Comparison of ENCODE assay signal across 22 cellular contexts in genomic region chr3:126264952-126265351, GRCh38.
DNase-seq lines count a peak whose midpoint lies in the region; TF ChIP-seq lines count a peak whose summit lies in the region.
"Had no signal": no experiment of that assay in that cellular context is flagged by ENCODE, and none has a peak within 500 bp of the region (broad histone marks: within the 10 kb centered on the region; RNA-seq: fewer than 3 reads in every experiment).

No MANE protein-coding gene starts in this region.

- peak overlapping the region; percentile 9 for H3K23ac ChIP-seq in neuronal stem cell (ENCODE audit: low read depth, low read length, poor library complexity)

- DNase-seq in RWPE1 (ENCODE audit: low spot score) = no peak
- no peak for DNase-seq in endodermal cell
- no peak for DNase-seq in neuronal stem cell (ENCODE audit: low spot score)
- no peak for DNase-seq in NCI-H146 treated with DMSO at 0.1 percent for 48 hours (lab: John Stamatoyannopoulos, UW; ENCODE audit: unreplicated experiment)
- no peak for DNase-seq in cortex of kidney (lab: John Stamatoyannopoulos, UW)
- DNase-seq in MG63 = no peak
- DNase-seq in posterior vena cava (ENCODE audit: low spot score) = no peak
- DNase-seq: activated CD4-positive, alpha-beta T cell treated with anti-CD3 and anti-CD28 coated beads, Interleukin-2, amount 10 ng/mL, durations not matched to agents 24 days and 14 days; activated naive CD8-positive, alpha-beta T cell treated with anti-CD3 and anti-CD28 coated beads for 36 hours; aorta; DMS153; islet precursor cell; left ventricle myocardium superior; NCI-H1694; NCI-H446 treated with DMSO at 0.1 percent for 48 hours had no signal

- H3K9ac ChIP-seq in endodermal cell (ENCODE audit: extremely low read depth, low read length, poor library complexity, severe bottlenecking) = no peak overlapping the region
- no peak overlapping the region for H3K9ac ChIP-seq in neuronal stem cell (ENCODE audit: low read depth, low read length, poor library complexity)
- H3K9ac ChIP-seq: BLaER1 treated with 17β-estradiol and CSF1 and Interleukin-3, amounts not matched to agents 10 nM and 100 nM had no signal

- CTCF ChIA-PET in RWPE1 (lab: Yijun Ruan, JAX) = no interaction called here

- no peak overlapping the region for H3K27ac Mint-ChIP-seq in endodermal cell
- H3K27ac Mint-ChIP-seq: activated CD4-positive, alpha-beta T cell treated with anti-CD3 and anti-CD28 coated beads, Interleukin-2, amount 10 ng/mL, durations not matched to agents 24 days and 14 days; activated naive CD8-positive, alpha-beta T cell treated with anti-CD3 and anti-CD28 coated beads for 36 hours; stimulated activated memory B cell treated with anti-CD40 and anti-IgM and Interleukin-4, amounts not matched to agents 10 μg/mL and 1 μg/mL and 100 μg/mL, for 72 hours had no signal

- H2BK5ac ChIP-seq in neuronal stem cell (ENCODE audit: low read length) = no peak overlapping the region

- peak overlapping the region; percentile 40 for H2BK15ac ChIP-seq in neuronal stem cell (ENCODE audit: low read length)

- no peak overlapping the region for H3K4ac ChIP-seq in neuronal stem cell (ENCODE audit: low read length)

- H3K27me3 ChIP-seq in endodermal cell (ENCODE audit: control insufficient read depth, insufficient read depth, low read length, poor library complexity, severe bottlenecking) (peaks cover 4% of the 10 kb centered on the region), neuronal stem cell (ENCODE audit: control insufficient read depth in 3 of 3, insufficient read depth in 3 of 3, low read depth in 1 of 3, low read length in 3 of 3) (no peaks in the 10 kb centered on the region), thymus (ENCODE audit: control insufficient read depth, insufficient read depth) (peaks cover 4% of the 10 kb centered on the region), MG63 (no peaks in the 10 kb centered on the region)
- H3K27me3 ChIP-seq: SJSA1 had no signal

- no peak overlapping the region for H2BK12ac ChIP-seq in neuronal stem cell (ENCODE audit: low read length)

- no peak overlapping the region for H3K14ac ChIP-seq in neuronal stem cell (ENCODE audit: low read length)

- TF ChIP-seq CTCF in RWPE1 (conservative IDR thresholded peaks at IDR 0.05; ENCODE audit: low read depth) (no peak), endodermal cell (conservative IDR thresholded peaks at IDR 0.05) (peak; percentile 37)

- H2AFZ ChIP-seq in neuronal stem cell (ENCODE audit: low read length) = no peak overlapping the region

- POLR2A ChIA-PET in RWPE1 (lab: Yijun Ruan, JAX; ENCODE audit: low non-redundant PET) = no interaction called here

- no peaks in the 10 kb centered on the region for H3K36me3 Mint-ChIP-seq in endodermal cell (ENCODE audit: low read depth)
- H3K36me3 Mint-ChIP-seq: activated naive CD8-positive, alpha-beta T cell treated with anti-CD3 and anti-CD28 coated beads for 36 hours; stimulated activated memory B cell treated with anti-CD40 and anti-IgM and Interleukin-4, amounts not matched to agents 10 μg/mL and 1 μg/mL and 100 μg/mL, for 72 hours had no signal

- H3K9me3 ChIP-seq in endodermal cell (ENCODE audit: control insufficient read depth, low read length) (no peaks in the 10 kb centered on the region), neuronal stem cell (replicated peaks in 1 of 2; ENCODE audit: control insufficient read depth in 2 of 2, insufficient read depth in 1 of 2, low read depth in 1 of 2, low read length in 2 of 2) (peaks cover 0 to 6% of the 10 kb centered on the region in 2 donors), thymus (ENCODE audit: control insufficient read depth) (no peaks in the 10 kb centered on the region), MG63 (no peaks in the 10 kb centered on the region)
- H3K9me3 ChIP-seq: neutrophil, SJSA1 had no signal

- H3K18ac ChIP-seq in neuronal stem cell (ENCODE audit: low read length) = peak overlapping the region; percentile 56

- H3K4me3 ChIP-seq in endodermal cell (ENCODE audit: low read length) (no peak overlapping the region), neuronal stem cell (ENCODE audit: low read length in 2 of 2) (no peak overlapping the region), thymus (ENCODE audit: low read length) (no peak overlapping the region), MG63 (no peak overlapping the region)
- H3K4me3 ChIP-seq: BLaER1 treated with 17β-estradiol and CSF1 and Interleukin-3, amounts not matched to agents 10 nM and 100 nM; SJSA1; skin epidermis had no signal

- H3K27ac ChIP-seq in RWPE1 (peak overlapping the region; percentile 95), endodermal cell (ENCODE audit: low read depth, low read length) (no peak overlapping the region), neuronal stem cell (replicated peaks; ENCODE audit: low read length) (no peak overlapping the region), thymus (ENCODE audit: low read depth) (peak overlapping the region; percentile 69)
- H3K27ac ChIP-seq: BLaER1 treated with 17β-estradiol and CSF1 and Interleukin-3, amounts not matched to agents 10 nM and 100 nM; neutrophil; SJSA1; skin epidermis; WERI-Rb-1 had no signal

- peaks cover 16% of the 10 kb centered on the region for H3K4me1 ChIP-seq in endodermal cell (ENCODE audit: control insufficient read depth, insufficient read depth, low read length)
- peaks cover 21 to 22% of the 10 kb centered on the region in 2 donors for H3K4me1 ChIP-seq in neuronal stem cell (ENCODE audit: control insufficient read depth in 2 of 2, insufficient read depth in 1 of 2, low read depth in 1 of 2, low read length in 2 of 2)
- no peaks in the 10 kb centered on the region for H3K4me1 ChIP-seq in thymus (ENCODE audit: control insufficient read depth, insufficient read depth, low read length)

- no peak overlapping the region for H3K4me3 Mint-ChIP-seq in endodermal cell
- H3K4me3 Mint-ChIP-seq: activated CD4-positive, alpha-beta T cell treated with anti-CD3 and anti-CD28 coated beads, Interleukin-2, amount 10 ng/mL, durations not matched to agents 24 days and 14 days; activated naive CD8-positive, alpha-beta T cell treated with anti-CD3 and anti-CD28 coated beads for 36 hours; stimulated activated memory B cell treated with anti-CD40 and anti-IgM and Interleukin-4, amounts not matched to agents 10 μg/mL and 1 μg/mL and 100 μg/mL, for 72 hours had no signal

- no peaks in the 10 kb centered on the region for H3K79me1 ChIP-seq in neuronal stem cell (ENCODE audit: low read depth, low read length)

- 89 to 92% methylated on average over 8 to 12 of the region's 12 CpGs for WGBS in endodermal cell (ENCODE audit: insufficient coverage in 1 of 2, insufficient read length in 1 of 2), 2 experiments
- WGBS in neuronal stem cell (ENCODE audit: extremely low coverage in 2 of 2, insufficient read length in 2 of 2, insufficient replicate concordance in 1 of 2), 2 donors = no CpG with 5 or more reads among the region's 12 CpGs
- 91% methylated on average over 12 of the region's 12 CpGs for WGBS in thymus

- H4K8ac ChIP-seq in neuronal stem cell (ENCODE audit: low read depth, low read length) = no peak overlapping the region

- peaks cover 3% of the 10 kb centered on the region for H3K9me3 Mint-ChIP-seq in endodermal cell
- H3K9me3 Mint-ChIP-seq: activated CD4-positive, alpha-beta T cell treated with anti-CD3 and anti-CD28 coated beads, Interleukin-2, amount 10 ng/mL, durations not matched to agents 24 days and 14 days; activated naive CD8-positive, alpha-beta T cell treated with anti-CD3 and anti-CD28 coated beads for 36 hours had no signal

- peaks cover 14% of the 10 kb centered on the region for H3K27me3 Mint-ChIP-seq in endodermal cell (ENCODE audit: insufficient read depth)

- H2BK120ac ChIP-seq in neuronal stem cell (ENCODE audit: low read depth, low read length) = no peak overlapping the region

- peaks cover 14% of the 10 kb centered on the region for H3K4me1 Mint-ChIP-seq in endodermal cell
- H3K4me1 Mint-ChIP-seq: activated CD4-positive, alpha-beta T cell treated with anti-CD3 and anti-CD28 coated beads, Interleukin-2, amount 10 ng/mL, durations not matched to agents 24 days and 14 days had no signal

- no peaks in the 10 kb centered on the region for H3K36me3 ChIP-seq in endodermal cell (ENCODE audit: control insufficient read depth, insufficient read depth, low read length)
- no peaks in the 10 kb centered on the region for H3K36me3 ChIP-seq in neuronal stem cell (replicated peaks in 1 of 2; ENCODE audit: control insufficient read depth in 2 of 2, insufficient read depth in 2 of 2, low read length in 2 of 2)
- no peaks in the 10 kb centered on the region for H3K36me3 ChIP-seq in thymus (ENCODE audit: control insufficient read depth, insufficient read depth)
- H3K36me3 ChIP-seq in MG63 = no peaks in the 10 kb centered on the region
- H3K36me3 ChIP-seq: BLaER1 treated with 17β-estradiol and CSF1 and Interleukin-3, amounts not matched to agents 10 nM and 100 nM; neutrophil; SJSA1; WERI-Rb-1 had no signal

- H3K4me2 ChIP-seq in neuronal stem cell (ENCODE audit: insufficient read depth, low read length, poor library complexity, severe bottlenecking) = no peak overlapping the region
- H3K4me2 ChIP-seq: BLaER1 treated with 17β-estradiol and CSF1 and Interleukin-3, amounts not matched to agents 10 nM and 100 nM had no signal

- intact Hi-C loops in posterior vena cava (cut with DNase I) = loop anchor here (10.0 kb wide), 1 partner anchor 90 kb away; the partner anchor contains the start of gene KLF15 (in 2 of the 2)

- no peak overlapping the region for H2AK5ac ChIP-seq in neuronal stem cell (ENCODE audit: low read depth, low read length)

- H4K91ac ChIP-seq in neuronal stem cell (ENCODE audit: low read depth, low read length, poor library complexity) = no peak overlapping the region

Comparison
In these comparisons a context has a peak if more than half of its experiments do, and no peak if none do; other contexts are left out.
1. H3K27ac ChIP-seq: peak in RWPE1 (single experiment) and thymus (single experiment); none in endodermal cell (single experiment) and neuronal stem cell (single experiment).